Comparison of ENCODE assay signal across 9 cellular contexts in the genomic region with DNA sequence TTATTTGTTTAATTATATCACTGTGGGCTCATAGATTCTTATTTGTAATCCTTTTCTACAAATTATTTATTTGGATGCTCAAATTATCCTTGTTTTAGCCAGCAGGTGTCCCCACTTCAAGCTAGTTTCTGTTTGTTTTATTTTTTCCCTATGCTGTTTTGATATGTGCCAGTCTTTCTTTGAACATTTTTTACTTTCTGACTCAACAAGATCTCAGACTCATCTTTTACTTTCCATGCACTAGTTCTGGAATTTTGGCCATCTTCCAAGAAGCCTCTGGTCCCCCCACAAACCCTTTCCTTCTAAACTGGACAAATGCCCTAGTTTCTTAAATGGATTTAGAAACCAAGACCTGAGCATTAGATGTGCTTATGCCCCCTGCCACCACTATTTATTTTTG. TPM values are rescaled to one million over a fixed set of nuclear protein-coding genes. Genes with fewer than 3 reads are reported as not detected.
DNase-seq lines count a peak whose midpoint lies in the region; ATAC-seq and TF ChIP-seq lines count a peak whose summit lies in the region.
"Had no signal": no experiment of that assay in that cellular context is flagged by ENCODE, and none has a peak within 500 bp of the region (broad histone marks: within the 10 kb centered on the region; RNA-seq: fewer than 3 reads in every experiment).

No MANE protein-coding gene starts in this region.

- H3K4me3 ChIP-seq in BE2C (ENCODE audit: low read depth, low read length) (no peak overlapping the region), HFF-Myc (replicated peaks; ENCODE audit: low read depth, low read length) (no peak overlapping the region), WERI-Rb-1 (ENCODE audit: low read depth, low read length) (no peak overlapping the region)

- DNase-seq in BE2C: no peak
- no peak for DNase-seq in HFF-Myc (ENCODE audit: extremely low read depth, low read depth)
- no peak for DNase-seq in WERI-Rb-1
- DNase-seq in left lobe of liver (ENCODE audit: low spot score): no peak
- DNase-seq in effector CD4-positive, alpha-beta T cell: no peak
- DNase-seq: H7 had no signal

- H3K4me1 ChIP-seq in BE2C: no peaks in the 10 kb centered on the region

- H3K9me3 ChIP-seq in BE2C (no peaks in the 10 kb centered on the region; the same call in 1 of the 2 replicates), WERI-Rb-1 (ENCODE audit: severe bottlenecking) (peaks cover 3% of the 10 kb centered on the region)

- H3K27me3 ChIP-seq in BE2C (no peaks in the 10 kb centered on the region), WERI-Rb-1 (ENCODE audit: insufficient read depth, low read depth, severe bottlenecking) (no peaks in the 10 kb centered on the region)

- H3K36me3 ChIP-seq in BE2C: no peaks in the 10 kb centered on the region
- H3K36me3 ChIP-seq in WERI-Rb-1: no peaks in the 10 kb centered on the region

- no peak overlapping the region for H3K27ac ChIP-seq in WERI-Rb-1

- TF ChIP-seq CTCF in BE2C (IDR thresholded peaks at IDR 0.05; ENCODE audit: low read depth, low read length) (peak; percentile 60), HFF-Myc (IDR thresholded peaks at IDR 0.05; ENCODE audit: low read depth, low read length, missing control alignments) (peak; percentile 42), WERI-Rb-1 (IDR thresholded peaks at IDR 0.05; ENCODE audit: low read depth, low read length) (peak; percentile 19; the same call in 1 of the 2 replicates)

- ATAC-seq in left lobe of liver (peak; percentile 61), HG03520 (IDR thresholded peaks at IDR 0.05; ENCODE audit: unreplicated experiment) (no peak), HG03442 (IDR thresholded peaks at IDR 0.05; ENCODE audit: unreplicated experiment) (no peak), HG03432 (IDR thresholded peaks at IDR 0.05; ENCODE audit: unreplicated experiment) (no peak)

RNA-seq across cellular contexts. Expression of a gene that starts 11.5 kb away (rescaled TPM):
- 113 TPM for polyA plus RNA-seq in BE2C (2012; ENCODE audit: insufficient read depth, insufficient read length, low read depth)
- 53.6 TPM for total RNA-seq in left lobe of liver

RNA-seq across cellular contexts. Expression of a gene that starts 16.9 kb away (rescaled TPM):
- polyA plus RNA-seq in BE2C (2012; ENCODE audit: insufficient read depth, insufficient read length, low read depth): 48.5 TPM
- 5.8 TPM for total RNA-seq in left lobe of liver
